In genomic region chr12:14827043-14827442, GRCh38 we compare ENCODE assay signal across 20 cellular contexts. TPM values are rescaled to one million over a fixed set of nuclear protein-coding genes. Genes with fewer than 3 reads are reported as not detected.
A peak's percentile ranks its signal among the peaks of the same experiment; 100 is the strongest.
DNase-seq lines count a peak whose midpoint lies in the region; ATAC-seq and TF ChIP-seq lines count a peak whose summit lies in the region.
"Had no signal": no experiment of that assay in that cellular context is flagged by ENCODE, and none has a peak within 500 bp of the region (broad histone marks: within the 10 kb centered on the region; RNA-seq: fewer than 3 reads in every experiment).

No MANE protein-coding gene starts in this region.

- no peaks in the 10 kb centered on the region for H3K9me2 ChIP-seq in PC-3 (replicated peaks; ENCODE audit: low read length)

- H3K9ac ChIP-seq in PC-3 (ENCODE audit: low read length) = no peak overlapping the region
- H3K9ac ChIP-seq: BLaER1 treated with 17β-estradiol and CSF1 and Interleukin-3, amounts not matched to agents 10 nM and 100 nM had no signal

- CTCF ChIA-PET in PC-3 (lab: Charles Lee) = no interaction called here

- H3K79me2 ChIP-seq in PC-3 (ENCODE audit: low read length) = no peaks in the 10 kb centered on the region

- no peaks in the 10 kb centered on the region for H3K27me3 ChIP-seq in PC-3 (ENCODE audit: low read length)
- H3K27me3 ChIP-seq in tibial artery = no peaks in the 10 kb centered on the region
- H3K27me3 ChIP-seq in adrenal gland = no peaks in the 10 kb centered on the region
- H3K27me3 ChIP-seq: BLaER1 treated with 17β-estradiol and CSF1 and Interleukin-3, amounts not matched to agents 10 nM and 100 nM had no signal

- no peak overlapping the region for H3K4me2 ChIP-seq in PC-3 (ENCODE audit: low read length)
- H3K4me2 ChIP-seq: A549; BLaER1 treated with 17β-estradiol and CSF1 and Interleukin-3, amounts not matched to agents 10 nM and 100 nM had no signal

- H3F3A ChIP-seq in PC-3 (ENCODE audit: low read length, unreplicated experiment) = no peaks in the 10 kb centered on the region

- no peak overlapping the region for H2AFZ ChIP-seq in PC-3 (ENCODE audit: low read length)

- H3K4me3 ChIP-seq in PC-3 (ENCODE audit: low read length) = no peak overlapping the region
- H3K4me3 ChIP-seq in tibial artery = no peak overlapping the region
- H3K4me3 ChIP-seq in adrenal gland = no peak overlapping the region
- H3K4me3 ChIP-seq: A549; BLaER1 treated with 17β-estradiol and CSF1 and Interleukin-3, amounts not matched to agents 10 nM and 100 nM; GM12878 had no signal

- H3K4me1 ChIP-seq in PC-3 (ENCODE audit: insufficient read depth, low read length) (no peaks in the 10 kb centered on the region), tibial artery (peaks cover 0 to 18% (median 7%) of the 10 kb centered on the region in 4 donors), adrenal gland (replicated peaks in 1 of 2) (no peaks in the 10 kb centered on the region)
- H3K4me1 ChIP-seq: BLaER1 treated with 17β-estradiol and CSF1 and Interleukin-3, amounts not matched to agents 10 nM and 100 nM had no signal

- no peaks in the 10 kb centered on the region for H3K9me3 ChIP-seq in PC-3 (ENCODE audit: low read length)
- no peaks in the 10 kb centered on the region for H3K9me3 ChIP-seq in tibial artery
- no peaks in the 10 kb centered on the region for H3K9me3 ChIP-seq in adrenal gland (replicated peaks in 1 of 3)
- H3K9me3 ChIP-seq: A549; BLaER1 treated with 17β-estradiol and CSF1 and Interleukin-3, amounts not matched to agents 10 nM and 100 nM had no signal

- no TSS peak for BruUV-seq in PC-3 (replicated peaks; lab: Mats Ljungman, UMichigan)

- no peak for TF ChIP-seq POLR2A in adrenal gland (IDR thresholded peaks at IDR 0.05)

- no peaks in the 10 kb centered on the region for H4K20me1 ChIP-seq in PC-3 (ENCODE audit: low read length)
- H4K20me1 ChIP-seq: BLaER1 treated with 17β-estradiol and CSF1 and Interleukin-3, amounts not matched to agents 10 nM and 100 nM had no signal

- H3K36me3 ChIP-seq in PC-3 (ENCODE audit: low read depth, low read length) = no peaks in the 10 kb centered on the region
- H3K36me3 ChIP-seq in tibial artery = no peaks in the 10 kb centered on the region
- no peaks in the 10 kb centered on the region for H3K36me3 ChIP-seq in adrenal gland (replicated peaks in 1 of 2)
- H3K36me3 ChIP-seq: BLaER1 treated with 17β-estradiol and CSF1 and Interleukin-3, amounts not matched to agents 10 nM and 100 nM had no signal

- ATAC-seq in PC-3 (no peak), esophagus mucosa (peak; percentile 89), left lobe of liver (no peak)
- ATAC-seq: A549, GM12878, SK-N-SH treated with all-trans-retinoic acid at 6 μM for 48 hours had no signal

- POLR2A ChIA-PET in PC-3 (lab: Charles Lee; ENCODE audit: unreplicated experiment) = no interaction called here

- 89 to 98% (median 94%) methylated on average over 2 of the region's 2 CpGs for WGBS in adrenal gland, 4 donors

- intact Hi-C loops in PC-3 (cut with micrococcal nuclease) (no loop called here), tibial artery (cut with DNase I; ENCODE audit: low total_unique reads) (no loop called here), adrenal gland (cut with DNase I) (no loop called here)

- DNase-seq in Daoy (ENCODE audit: low read depth) (peak; percentile 31), PC-3 (peak; percentile 51), tibial artery (no peak), adrenal gland (no peak), Ammon's horn (ENCODE audit: low spot score) (no peak), left lobe of liver (ENCODE audit: low spot score) (no peak)
- DNase-seq: NCI-H1417, NCI-H187, NCI-H2227 treated with DMSO at 0.1 percent for 48 hours, NCI-H524 treated with DMSO at 0.1 percent for 48 hours, RPMI8226, SHP77 treated with DMSO at 0.1 percent for 48 hours had no signal

- H3K27ac ChIP-seq in PC-3 (ENCODE audit: low read length) (no peak overlapping the region), tibial artery (peak overlapping the region; percentile 70 to 80), adrenal gland (peak overlapping the region in 1 of 5 donors; percentile 1)
- H3K27ac ChIP-seq: A549; BLaER1 treated with 17β-estradiol and CSF1 and Interleukin-3, amounts not matched to agents 10 nM and 100 nM had no signal

- TF ChIP-seq CTCF in PC-3 (conservative IDR thresholded peaks at IDR 0.05; ENCODE audit: low read depth, low read length) (no peak), tibial artery (IDR thresholded peaks at IDR 0.05) (no peak), adrenal gland (IDR thresholded peaks at IDR 0.05) (no peak)

RNA-seq across cellular contexts. Expression of gene SMCO3, which starts 13.1 kb away (rescaled TPM):
- 0.23 TPM in 1 of 2 replicates, not detected in the other for total RNA-seq in Daoy (2014; rRNA removed; shearing (Covaris generic))
- total RNA-seq in PC-3 (2014; rRNA removed) = not detected in 2 replicates
- not detected for total RNA-seq in esophagus mucosa
- under 1 TPM in 6 of 8 donors, not detected in 2; 0.21 to 0.41 (median 0.28) TPM for total RNA-seq in adrenal gland
- polyA plus RNA-seq in adrenal gland = under 1 TPM in 2 of 3 donors, not detected in 1; 0.20 to 0.24 TPM
- total RNA-seq in left lobe of liver = 0.53 TPM
- total RNA-seq: GM12878, H4, HT-29, M059J had no signal

RNA-seq across cellular contexts. Expression of gene ART4, which starts 16.3 kb away (rescaled TPM):
- not detected in 2 replicates for total RNA-seq in Daoy (2014; rRNA removed; shearing (Covaris generic))
- total RNA-seq in PC-3 (2014; rRNA removed) (not detected in 2 replicates), esophagus mucosa (0.08 TPM), adrenal gland (10 to 100 TPM in 1 of 8 donors, 1 to 10 TPM in 6, under 1 TPM in 1; 0.66 to 15.2 (median 5.1) TPM), left lobe of liver (27.5 TPM)
- polyA plus RNA-seq in adrenal gland = 1 to 10 TPM in 1 of 3 donors, under 1 TPM in 2; 0.51 to 5.9 (median 0.88) TPM
- total RNA-seq: GM12878, H4, HT-29, M059J had no signal
- polyA plus RNA-seq: A549 had no signal

RNA-seq across cellular contexts. Expression of gene C12orf60, which starts 23.6 kb away (rescaled TPM):
- 1.5 and 4.5 TPM in 2 replicates for total RNA-seq in Daoy (2014; rRNA removed; shearing (Covaris generic))
- total RNA-seq in PC-3 (2014; rRNA removed) = 0.29 and 0.47 TPM in 2 replicates
- total RNA-seq in esophagus mucosa = 0.76 TPM
- 1 to 10 TPM; 2.6 to 9.3 (median 4.5) TPM for total RNA-seq in adrenal gland
- polyA plus RNA-seq in adrenal gland = 10 to 100 TPM in 1 of 3 donors, 1 to 10 TPM in 2; 3.1 to 12.5 (median 4.8) TPM
- total RNA-seq in left lobe of liver = 0.33 TPM

RNA-seq across cellular contexts. Expression of gene WBP11, which starts 23.8 kb away (rescaled TPM):
- total RNA-seq in Daoy (2014; rRNA removed; shearing (Covaris generic)) = 15.4 and 23.7 TPM in 2 replicates
- 20.0 and 21.4 TPM in 2 replicates for total RNA-seq in PC-3 (2014; rRNA removed)
- total RNA-seq in esophagus mucosa = 28.5 TPM
- 100 to 1,000 TPM in 1 of 8 donors, 10 to 100 TPM in 7; 11.5 to 103 (median 43.3) TPM for total RNA-seq in adrenal gland
- 100 to 1,000 TPM in 1 of 3 donors, 10 to 100 TPM in 2; 16.6 to 112 (median 20.2) TPM for polyA plus RNA-seq in adrenal gland
- total RNA-seq in left lobe of liver = 15.9 TPM

RNA-seq across cellular contexts. Expression of gene MGP, which starts 58.6 kb away (rescaled TPM):
- total RNA-seq in Daoy (2014; rRNA removed; shearing (Covaris generic)) = 39.0 and 76.2 TPM in 2 replicates
- 0.22 and 2.1 TPM in 2 replicates for total RNA-seq in PC-3 (2014; rRNA removed)
- total RNA-seq in esophagus mucosa = 16.7 TPM
- total RNA-seq in adrenal gland = 1,000 to 10,000 TPM; 1,007 to 2,003 (median 1,366) TPM
- polyA plus RNA-seq in adrenal gland = 1,000 to 10,000 TPM in 2 of 3 donors, 100 to 1,000 TPM in 1; 999 to 1,170 (median 1,064) TPM
- total RNA-seq in left lobe of liver = 5.5 TPM

Comparison
In these comparisons a context has a peak if more than half of its experiments do, and no peak if none do; other contexts are left out.
1. DNase-seq: peak in Daoy (single experiment) and PC-3 (single experiment); none in tibial artery (0 of 2), adrenal gland (0 of 7), Ammon's horn (single experiment) and left lobe of liver (single experiment).